7 cellular contexts compared by ENCODE assay signal in genomic region chr18:63319383-63320040, GRCh38. TPM values are rescaled to one million over a fixed set of nuclear protein-coding genes. Genes with fewer than 3 reads are reported as not detected.
DNase-seq lines count a peak whose midpoint lies in the region; ATAC-seq, FAIRE-seq and TF ChIP-seq lines count a peak whose summit lies in the region.

TSS of gene BCL2 (minus strand) at chr18:63319769.

- TF ChIP-seq POLR2A in GM15510 (IDR thresholded peaks at IDR 0.05; ENCODE audit: borderline replicate concordance, extremely low read depth, insufficient read length), result peak; percentile 30

- H3K4me1 Mint-ChIP-seq in activated CD8-positive, alpha-beta T cell treated with anti-CD3 and anti-CD28 coated beads, Interleukin-2, amount 10 ng/mL, durations not matched to agents 7 days and 5 days (ENCODE audit: low read depth), result peaks cover 32% of the 10 kb centered on the region
- H3K4me1 Mint-ChIP-seq in naive B cell, result peaks cover 54 to 64% (median 59%) of the 10 kb centered on the region in 3 donors

- H3K27me3 ChIP-seq in HAP-1 (ENCODE audit: low read depth) (no peaks in the 10 kb centered on the region), fibroblast of lung (ENCODE audit: control insufficient read depth, insufficient read depth, low read length) (no peaks in the 10 kb centered on the region)

- H3K36me3 ChIP-seq in HAP-1 (replicated peaks), result no peaks in the 10 kb centered on the region
- no peaks in the 10 kb centered on the region for H3K36me3 ChIP-seq in fibroblast of lung (ENCODE audit: control insufficient read depth, insufficient read depth, low read length)

- H3K4me3 Mint-ChIP-seq in activated CD8-positive, alpha-beta T cell treated with anti-CD3 and anti-CD28 coated beads, Interleukin-2, amount 10 ng/mL, durations not matched to agents 7 days and 5 days, result peak within 1 kb of the TSS; percentile 94
- H3K4me3 Mint-ChIP-seq in naive B cell, result peak within 1 kb of the TSS; percentile 94 to 100 (median 99)

- TF ChIP-seq CTCF in fibroblast of lung (conservative IDR thresholded peaks at IDR 0.05 in 1 of 2, IDR thresholded peaks at IDR 0.05 in 1 of 2; ENCODE audit: low read depth in 1 of 2, low read length in 2 of 2), result no peak

- H3K4me1 ChIP-seq in HAP-1 (peaks cover 18% of the 10 kb centered on the region), fibroblast of lung (ENCODE audit: control insufficient read depth, extremely low read depth, insufficient read depth, low read length) (peaks cover 3% of the 10 kb centered on the region)

- ATAC-seq in activated CD8-positive, alpha-beta T cell treated with anti-CD3 and anti-CD28 coated beads, Interleukin-2, amount 10 ng/mL, durations not matched to agents 7 days and 5 days, result peak; percentile 55
- ATAC-seq in naive B cell (ENCODE audit: low read depth in 2 of 2), result peak in 1 of 2 donors; percentile 24

- peak within 1 kb of the TSS; percentile 41 for H3K27ac ChIP-seq in fibroblast of lung (ENCODE audit: insufficient read depth, low read length)

- H3K9me3 ChIP-seq in HAP-1 (no peaks in the 10 kb centered on the region), fibroblast of lung (ENCODE audit: control insufficient read depth, insufficient read depth, low read depth, low read length) (no peaks in the 10 kb centered on the region)

- peaks cover 47% of the 10 kb centered on the region for H3K36me3 Mint-ChIP-seq in activated CD8-positive, alpha-beta T cell treated with anti-CD3 and anti-CD28 coated beads, Interleukin-2, amount 10 ng/mL, durations not matched to agents 7 days and 5 days (ENCODE audit: low read depth)
- H3K36me3 Mint-ChIP-seq in naive B cell, result peaks cover 0 to 7% of the 10 kb centered on the region in 2 donors

- CTCF ChIA-PET in activated CD8-positive, alpha-beta T cell treated with anti-CD3 and anti-CD28 coated beads, Interleukin-2, amount 10 ng/mL, durations not matched to agents 7 days and 5 days (lab: Charles Lee), result interaction anchor here (1.0 to 3.9 kb wide), 23 partner anchors 16 to 302 kb away, joined by 3 to 84 read pairs (median 18); no protein-coding TSS in a partner anchor

- H3K9me3 Mint-ChIP-seq in activated CD8-positive, alpha-beta T cell treated with anti-CD3 and anti-CD28 coated beads, Interleukin-2, amount 10 ng/mL, durations not matched to agents 7 days and 5 days (ENCODE audit: insufficient read depth), result no peaks in the 10 kb centered on the region
- H3K9me3 Mint-ChIP-seq in naive B cell, result no peaks in the 10 kb centered on the region

- peak within 1 kb of the TSS; percentile 93 for H3K4me2 ChIP-seq in fibroblast of lung (ENCODE audit: extremely low read depth, insufficient read depth, low read length)

- H3K9ac ChIP-seq in fibroblast of lung (ENCODE audit: insufficient read depth, low read length), result peak within 1 kb of the TSS; percentile 62

- peak within 1 kb of the TSS; percentile 55 for H3K4me3 ChIP-seq in HAP-1
- peak within 1 kb of the TSS; percentile 80 to 83 (median 82) for H3K4me3 ChIP-seq in fibroblast of lung (replicated peaks in 1 of 4; ENCODE audit: control extremely low read depth in 1 of 4, insufficient read depth in 1 of 4, low read depth in 3 of 4, low read length in 4 of 4)

- H2AFZ ChIP-seq in fibroblast of lung (ENCODE audit: low read length), result peak within 1 kb of the TSS; percentile 87

- H3K27me3 Mint-ChIP-seq in activated CD8-positive, alpha-beta T cell treated with anti-CD3 and anti-CD28 coated beads, Interleukin-2, amount 10 ng/mL, durations not matched to agents 7 days and 5 days (ENCODE audit: low read depth), result no peaks in the 10 kb centered on the region
- no peaks in the 10 kb centered on the region for H3K27me3 Mint-ChIP-seq in naive B cell

- DNase-seq in HAP-1 (ENCODE audit: low spot score in 2 of 2) (peak; percentile 13 to 59), NCI-H1092 (lab: John Stamatoyannopoulos, UW) (peak; percentile 68), fibroblast of lung (ENCODE audit: low read depth in 2 of 2) (peak; percentile 39 to 45), naive B cell (no peak), urothelium cell line (ENCODE audit: low spot score) (peak; percentile 32)
- peak; percentile 73 for DNase-seq in activated CD8-positive, alpha-beta T cell treated with anti-CD3 and anti-CD28 coated beads, Interleukin-2, amount 10 ng/mL, durations not matched to agents 7 days and 5 days

- in situ Hi-C loops in HAP-1 (cut with MboI; ENCODE audit: low sequenced_read_pairs), result loop anchor here (5.0 to 25.0 kb wide), 2 partner anchors 182 to 302 kb away; no protein-coding TSS in a partner anchor

- POLR2A ChIA-PET in activated CD8-positive, alpha-beta T cell treated with anti-CD3 and anti-CD28 coated beads, Interleukin-2, amount 10 ng/mL, durations not matched to agents 7 days and 5 days (lab: Charles Lee), result interaction anchor here (0.6 to 3.9 kb wide), 16 partner anchors 20 to 302 kb away, joined by 3 to 205 read pairs (median 6); no protein-coding TSS in a partner anchor

- H4K20me1 ChIP-seq in fibroblast of lung (ENCODE audit: control insufficient read depth, extremely low read depth, insufficient read depth, low read length), result no peaks in the 10 kb centered on the region

- H3K79me2 ChIP-seq in fibroblast of lung (ENCODE audit: control insufficient read depth, insufficient read depth, low read length), result no peaks in the 10 kb centered on the region

- peak within 1 kb of the TSS; percentile 94 for H3K27ac Mint-ChIP-seq in activated CD8-positive, alpha-beta T cell treated with anti-CD3 and anti-CD28 coated beads, Interleukin-2, amount 10 ng/mL, durations not matched to agents 7 days and 5 days
- peak within 1 kb of the TSS; percentile 97 to 99 (median 98) for H3K27ac Mint-ChIP-seq in naive B cell

- FAIRE-seq in urothelium cell line (lab: Jason Lieb, UNC), result no peak

RNA-seq across cellular contexts. Expression of gene BCL2, which starts in this region (rescaled TPM):
- 100 to 1,000 TPM; 140 TPM for total RNA-seq in activated CD8-positive, alpha-beta T cell treated with anti-CD3 and anti-CD28 coated beads, Interleukin-2, amount 10 ng/mL, durations not matched to agents 7 days and 5 days
- total RNA-seq in fibroblast of lung, result 3.6 and 9.0 TPM in 2 replicates
- polyA plus RNA-seq in fibroblast of lung (1.4 and 1.5 TPM in 2 replicates), naive B cell (ENCODE audit: low read depth in 6 of 6) (10 to 100 TPM; 11.8 to 43.0 (median 30.1) TPM)
- polyA plus RNA-seq in fibroblast of lung (2012), result 1.1 and 1.5 TPM in 2 replicates
- polyA minus RNA-seq in fibroblast of lung (ENCODE audit: low replicate concordance), result 0.43 and 0.82 TPM in 2 replicates

Comparison
In these comparisons a context has a peak if more than half of its experiments do, and no peak if none do; other contexts are left out.
1. RNA of gene BCL2 (total RNA-seq): 140 TPM in activated CD8-positive, alpha-beta T cell treated with anti-CD3 and anti-CD28 coated beads, Interleukin-2, amount 10 ng/mL, durations not matched to agents 7 days and 5 days; 3.6 to 9.0 TPM in fibroblast of lung; every median in the first group is over 10 times any median in the second.
2. RNA of gene BCL2 (polyA plus RNA-seq): 11.8 to 43.0 TPM in naive B cell; 1.1 to 1.5 TPM in fibroblast of lung; every median in the first group is over 4 times any median in the second.